13 cellular contexts compared by ENCODE assay signal in genomic region chr10:61793760-61794713, GRCh38.
DNase-seq lines count a peak whose midpoint lies in the region; ATAC-seq, FAIRE-seq and TF ChIP-seq lines count a peak whose summit lies in the region.
"Had no signal": no experiment of that assay in that cellular context is flagged by ENCODE, and none has a peak within 500 bp of the region (broad histone marks: within the 10 kb centered on the region; RNA-seq: fewer than 3 reads in every experiment).

No MANE protein-coding gene starts in this region.

- H3K27ac ChIP-seq in mesendoderm (ENCODE audit: low read depth, low read length) = no peak overlapping the region
- H3K27ac ChIP-seq: body of pancreas had no signal

- no peak overlapping the region for H2BK120ac ChIP-seq in mesendoderm (ENCODE audit: low read depth, low read length)

- H4K8ac ChIP-seq in mesendoderm (ENCODE audit: low read depth, low read length) = no peak overlapping the region

- H3K36me3 ChIP-seq in mesendoderm (ENCODE audit: control insufficient read depth, insufficient read depth, low read length) = no peaks in the 10 kb centered on the region
- H3K36me3 ChIP-seq: BE2C had no signal

- H3K27me3 ChIP-seq in mesendoderm (ENCODE audit: insufficient read depth, low read length, poor library complexity) = no peaks in the 10 kb centered on the region
- H3K27me3 ChIP-seq: BE2C, body of pancreas had no signal

- no peak for TF ChIP-seq CTCF in fibroblast of villous mesenchyme (IDR thresholded peaks at IDR 0.05; ENCODE audit: insufficient read depth, low read depth, low read length)

- peaks cover 0 to 3% (median 0%) of the 10 kb centered on the region in 4 donors for H3K4me1 Mint-ChIP-seq in naive thymus-derived CD8-positive, alpha-beta T cell

- H3K4me3 Mint-ChIP-seq in naive thymus-derived CD8-positive, alpha-beta T cell = no peak overlapping the region
- H3K4me3 Mint-ChIP-seq: activated CD8-positive, alpha-beta memory T cell treated with anti-CD3 and anti-CD28 coated beads, Interleukin-2, amount 10 ng/mL, durations not matched to agents 7 days and 5 days had no signal

- no peaks in the 10 kb centered on the region for H3K79me2 ChIP-seq in mesendoderm (ENCODE audit: control insufficient read depth, insufficient read depth, low read length)

- H3K9me3 Mint-ChIP-seq in naive thymus-derived CD8-positive, alpha-beta T cell = no peaks in the 10 kb centered on the region

- H4K5ac ChIP-seq in mesendoderm (ENCODE audit: low read length) = no peak overlapping the region

- H3K27me3 Mint-ChIP-seq in naive thymus-derived CD8-positive, alpha-beta T cell = peaks cover 0 to 17% (median 0%) of the 10 kb centered on the region in 5 donors
- H3K27me3 Mint-ChIP-seq: activated CD8-positive, alpha-beta memory T cell treated with anti-CD3 and anti-CD28 coated beads, Interleukin-2, amount 10 ng/mL, durations not matched to agents 7 days and 5 days had no signal

- H3K23ac ChIP-seq in mesendoderm (ENCODE audit: low read length) = no peak overlapping the region

- DNase-seq in HT1080 (ENCODE audit: low read depth) (peak; percentile 34), NCI-H82 treated with DMSO at 0.1 percent for 48 hours (lab: John Stamatoyannopoulos, UW; ENCODE audit: unreplicated experiment) (peak; percentile 35), fibroblast of villous mesenchyme (ENCODE audit: low read depth) (peak; percentile 90), GM12891 (ENCODE audit: insufficient read length, low spot score) (no peak), activated gamma-delta T cell treated with Interleukin-2 at 50 U/mL for 16 hours (no peak), mesendoderm (no peak)
- DNase-seq in naive thymus-derived CD8-positive, alpha-beta T cell = no peak
- DNase-seq: activated CD8-positive, alpha-beta memory T cell treated with anti-CD3 and anti-CD28 coated beads, Interleukin-2, amount 10 ng/mL, durations not matched to agents 7 days and 5 days; BE2C; body of pancreas; NCI-H1048; stimulated activated naive CD4-positive, alpha-beta T cell treated with Interleukin-2 at 50 U/mL for 16 hours had no signal

- H3K27ac Mint-ChIP-seq in naive thymus-derived CD8-positive, alpha-beta T cell = no peak overlapping the region
- H3K27ac Mint-ChIP-seq: activated CD8-positive, alpha-beta memory T cell treated with anti-CD3 and anti-CD28 coated beads, Interleukin-2, amount 10 ng/mL, durations not matched to agents 7 days and 5 days had no signal

- POLR2A ChIA-PET in naive thymus-derived CD8-positive, alpha-beta T cell (lab: Charles Lee) = no interaction called here

- H3K9ac ChIP-seq in mesendoderm (ENCODE audit: low read length) = no peak overlapping the region

- WGBS in mesendoderm (ENCODE audit: extremely low coverage, insufficient coverage, low lambda C conversion rate) = no CpG with 5 or more reads among the region's 5 CpGs

- no peak overlapping the region for H3K18ac ChIP-seq in mesendoderm (ENCODE audit: low read length)

- ATAC-seq in naive thymus-derived CD8-positive, alpha-beta T cell = no peak
- ATAC-seq: activated CD8-positive, alpha-beta memory T cell treated with anti-CD3 and anti-CD28 coated beads, Interleukin-2, amount 10 ng/mL, durations not matched to agents 7 days and 5 days; body of pancreas had no signal

- no peaks in the 10 kb centered on the region for H3K36me3 Mint-ChIP-seq in naive thymus-derived CD8-positive, alpha-beta T cell
- H3K36me3 Mint-ChIP-seq: activated CD8-positive, alpha-beta memory T cell treated with anti-CD3 and anti-CD28 coated beads, Interleukin-2, amount 10 ng/mL, durations not matched to agents 7 days and 5 days had no signal

- no peaks in the 10 kb centered on the region for H3K79me1 ChIP-seq in mesendoderm (ENCODE audit: low read length)

- peak; percentile 30 for FAIRE-seq in A204.1 (lab: Jason Lieb, UNC)
- no peak for FAIRE-seq in GM12891 (lab: Jason Lieb, UNC)

- H3K4me3 ChIP-seq in fibroblast of villous mesenchyme (ENCODE audit: low read depth, low read length) = no peak overlapping the region
- no peak overlapping the region for H3K4me3 ChIP-seq in mesendoderm (ENCODE audit: low read length)
- H3K4me3 ChIP-seq: body of pancreas had no signal

- no peak overlapping the region for H3K56ac ChIP-seq in mesendoderm (ENCODE audit: low read length)

- no peaks in the 10 kb centered on the region for H3K4me1 ChIP-seq in mesendoderm (ENCODE audit: control insufficient read depth, low read depth, low read length)
- H3K4me1 ChIP-seq: BE2C had no signal

- H2AK5ac ChIP-seq in mesendoderm (ENCODE audit: low read length) = no peak overlapping the region

- no peak overlapping the region for H2BK5ac ChIP-seq in mesendoderm (ENCODE audit: low read length)

- no peak overlapping the region for H3K4ac ChIP-seq in mesendoderm (ENCODE audit: low read depth, low read length)

- H2BK15ac ChIP-seq in mesendoderm (replicated peaks; ENCODE audit: low read depth) = no peak overlapping the region

- H3K4me2 ChIP-seq in mesendoderm (ENCODE audit: low read length) = no peak overlapping the region

- no peak for TF ChIP-seq POLR2A in GM12891 (IDR thresholded peaks at IDR 0.05; ENCODE audit: low read depth, low read length)

TF ChIP-seq in GM12891, 5 proteins besides CTCF, POLR2A, EP300 and RAD21:
- TF ChIP-seq POLR2AphosphoS5 (IDR thresholded peaks at IDR 0.05; ENCODE audit: low read depth, low read length) (no peak), TAF1 (IDR thresholded peaks at IDR 0.05; ENCODE audit: low read depth, low read length) (no peak), SPI1 (IDR thresholded peaks at IDR 0.05; ENCODE audit: low read depth, low read length) (no peak), PAX5 (IDR thresholded peaks at IDR 0.05; ENCODE audit: insufficient read depth, low read length, severe bottlenecking) (no peak)

Comparison
In these comparisons a context has a peak if more than half of its experiments do, and no peak if none do; other contexts are left out.
1. DNase-seq: peak in HT1080 (single experiment), NCI-H82 treated with DMSO at 0.1 percent for 48 hours (single experiment) and fibroblast of villous mesenchyme (single experiment); none in GM12891 (single experiment), activated gamma-delta T cell treated with Interleukin-2 at 50 U/mL for 16 hours (single experiment), mesendoderm (single experiment) and naive thymus-derived CD8-positive, alpha-beta T cell (0 of 10).